8 cellular contexts compared by ENCODE assay signal in the genomic region with DNA sequence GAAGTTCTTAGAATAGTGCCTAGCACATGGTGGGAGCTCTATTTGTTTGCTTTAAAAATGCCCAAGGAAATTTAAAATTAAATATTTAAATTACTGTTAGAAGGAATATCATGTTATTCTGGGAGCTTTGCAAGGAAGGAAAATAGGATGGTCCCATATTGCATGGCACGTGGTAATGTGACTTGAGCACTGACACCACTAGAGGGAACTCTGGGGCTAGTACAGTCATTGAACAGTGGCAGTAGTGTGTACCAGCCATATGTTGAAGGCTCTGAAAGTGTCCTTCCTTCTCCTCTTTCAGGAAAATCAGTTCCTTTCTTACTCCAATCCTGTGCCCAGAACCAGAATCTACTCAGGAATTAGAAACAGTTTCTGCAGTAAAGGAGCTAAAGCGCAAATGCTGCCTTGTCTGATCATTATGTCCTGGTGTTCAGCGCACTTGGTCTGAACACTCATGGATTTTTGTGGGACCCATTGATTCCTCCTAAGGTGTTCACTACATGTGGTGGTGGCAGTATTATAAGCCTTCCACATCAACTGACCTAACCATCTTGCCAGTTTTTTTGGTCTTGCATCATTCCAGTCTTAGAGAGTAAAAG. TPM values are rescaled to one million over a fixed set of nuclear protein-coding genes. Genes with fewer than 3 reads are reported as not detected.
A peak's percentile ranks its signal among the peaks of the same experiment; 100 is the strongest.
DNase-seq lines count a peak whose midpoint lies in the region; ATAC-seq, FAIRE-seq and TF ChIP-seq lines count a peak whose summit lies in the region.

No MANE protein-coding gene starts in this region.

- H3K9me3 ChIP-seq in heart left ventricle = no peaks in the 10 kb centered on the region
- no peaks in the 10 kb centered on the region for H3K9me3 ChIP-seq in right atrium auricular region

- no peaks in the 10 kb centered on the region for H3K4me1 Mint-ChIP-seq in activated CD8-positive, alpha-beta T cell treated with anti-CD3 and anti-CD28 coated beads, Interleukin-2, amount 10 ng/mL, durations not matched to agents 7 days and 5 days (ENCODE audit: low read depth)

- peak in 3 of 4 donors; percentile 49 to 74 (median 50) for ATAC-seq in heart left ventricle
- peak; percentile 57 for ATAC-seq in activated CD8-positive, alpha-beta T cell treated with anti-CD3 and anti-CD28 coated beads, Interleukin-2, amount 10 ng/mL, durations not matched to agents 7 days and 5 days
- peak; percentile 87 for ATAC-seq in left lobe of liver

- WGBS in heart left ventricle, 4 donors = 68 to 76% (median 71%) methylated on average over 3 of the region's 3 CpGs

- POLR2A ChIA-PET in activated CD8-positive, alpha-beta T cell treated with anti-CD3 and anti-CD28 coated beads, Interleukin-2, amount 10 ng/mL, durations not matched to agents 7 days and 5 days (lab: Charles Lee) = no interaction called here

- CTCF ChIA-PET in activated CD8-positive, alpha-beta T cell treated with anti-CD3 and anti-CD28 coated beads, Interleukin-2, amount 10 ng/mL, durations not matched to agents 7 days and 5 days (lab: Charles Lee) = no interaction called here

- H3K9me3 Mint-ChIP-seq in activated CD8-positive, alpha-beta T cell treated with anti-CD3 and anti-CD28 coated beads, Interleukin-2, amount 10 ng/mL, durations not matched to agents 7 days and 5 days (ENCODE audit: insufficient read depth) = no peaks in the 10 kb centered on the region

- H3K4me1 ChIP-seq in heart left ventricle (peaks cover 0 to 4% (median 0%) of the 10 kb centered on the region in 12 donors), right atrium auricular region (no peaks in the 10 kb centered on the region)

- H3K27ac Mint-ChIP-seq in activated CD8-positive, alpha-beta T cell treated with anti-CD3 and anti-CD28 coated beads, Interleukin-2, amount 10 ng/mL, durations not matched to agents 7 days and 5 days = no peak overlapping the region

- no peak overlapping the region for H3K4me3 ChIP-seq in heart left ventricle
- H3K4me3 ChIP-seq in right atrium auricular region = no peak overlapping the region

- DNase-seq in heart left ventricle = no peak
- DNase-seq in right atrium auricular region (ENCODE audit: low spot score) = no peak
- peak; percentile 60 for DNase-seq in H54 (ENCODE audit: insufficient read length, low spot score)
- DNase-seq in activated CD8-positive, alpha-beta T cell treated with anti-CD3 and anti-CD28 coated beads, Interleukin-2, amount 10 ng/mL, durations not matched to agents 7 days and 5 days = no peak
- no peak for DNase-seq in left lobe of liver (ENCODE audit: low spot score)
- no peak for DNase-seq in mesenteric fat pad (ENCODE audit: low spot score)
- no peak for DNase-seq in NCI-H128 (lab: John Stamatoyannopoulos, UW; ENCODE audit: unreplicated experiment)

- no peak overlapping the region for H3K27ac ChIP-seq in heart left ventricle
- H3K27ac ChIP-seq in right atrium auricular region = no peak overlapping the region

- intact Hi-C loops in heart left ventricle (cut with DNase I) = loop anchor here in 1 of 10 donors (10.0 kb wide), 1 partner anchor 401 kb away; no protein-coding TSS in a partner anchor

- H3K4me3 Mint-ChIP-seq in activated CD8-positive, alpha-beta T cell treated with anti-CD3 and anti-CD28 coated beads, Interleukin-2, amount 10 ng/mL, durations not matched to agents 7 days and 5 days = no peak overlapping the region

- TF ChIP-seq POLR2A in heart left ventricle (IDR thresholded peaks at IDR 0.05) (no peak), H54 (IDR thresholded peaks at IDR 0.05; ENCODE audit: low read depth, low read length) (no peak)

- H3K36me3 ChIP-seq in heart left ventricle = no peaks in the 10 kb centered on the region
- H3K36me3 ChIP-seq in right atrium auricular region = no peaks in the 10 kb centered on the region

- H3K36me3 Mint-ChIP-seq in activated CD8-positive, alpha-beta T cell treated with anti-CD3 and anti-CD28 coated beads, Interleukin-2, amount 10 ng/mL, durations not matched to agents 7 days and 5 days (ENCODE audit: low read depth) = no peaks in the 10 kb centered on the region

- peak in 7 of 12 donors; percentile 10 to 37 (median 28) for TF ChIP-seq CTCF in heart left ventricle (IDR thresholded peaks at IDR 0.05)
- peak in 1 of 2 donors; percentile 47 for TF ChIP-seq CTCF in right atrium auricular region (IDR thresholded peaks at IDR 0.05)
- TF ChIP-seq CTCF in LNCAP (IDR thresholded peaks at IDR 0.05) = peak; percentile 71

- FAIRE-seq in H54 (lab: Jason Lieb, UNC) = peak; percentile 87

- H3K27me3 Mint-ChIP-seq in activated CD8-positive, alpha-beta T cell treated with anti-CD3 and anti-CD28 coated beads, Interleukin-2, amount 10 ng/mL, durations not matched to agents 7 days and 5 days (ENCODE audit: low read depth) = no peaks in the 10 kb centered on the region

- no peaks in the 10 kb centered on the region for H3K27me3 ChIP-seq in heart left ventricle
- no peaks in the 10 kb centered on the region for H3K27me3 ChIP-seq in right atrium auricular region

RNA-seq across cellular contexts. Expression of a gene that starts 54.1 kb away (rescaled TPM):
- total RNA-seq in heart left ventricle (1 to 10 TPM in 1 of 9 donors, under 1 TPM in 4, not detected in 4; 0.12 to 1.1 (median 0.22) TPM), right atrium auricular region (under 1 TPM in 1 of 2 donors, not detected in 1; 0.44 TPM), left lobe of liver (43.2 TPM), mesenteric fat pad (0.32 TPM)
- polyA plus RNA-seq in heart left ventricle = under 1 TPM in 1 of 2 donors, not detected in 1; 0.08 TPM
- total RNA-seq in activated CD8-positive, alpha-beta T cell treated with anti-CD3 and anti-CD28 coated beads, Interleukin-2, amount 10 ng/mL, durations not matched to agents 7 days and 5 days = not detected

Comparison
In these comparisons a context has a peak if more than half of its experiments do, and no peak if none do; other contexts are left out.
1. RNA of a gene that starts 54.1 kb away (total RNA-seq): 43.2 TPM in left lobe of liver (single experiment); 0.44 TPM in right atrium auricular region, 0.32 TPM in mesenteric fat pad (single experiment), 0.12 to 1.1 TPM in heart left ventricle and not detected in activated CD8-positive, alpha-beta T cell treated with anti-CD3 and anti-CD28 coated beads, Interleukin-2, amount 10 ng/mL, durations not matched to agents 7 days and 5 days; every median in the first group is over 10 times any median in the second.
2. Peak in every context shown above with its lines, with median percentiles within 50 percentile points of each other: ATAC-seq.